In genomic region chr9:88164870-88165269, GRCh38 we compare ENCODE assay signal across 22 cellular contexts.
"Had no signal": no experiment of that assay in that cellular context is flagged by ENCODE, and none has a peak within 500 bp of the region (broad histone marks: within the 10 kb centered on the region; RNA-seq: fewer than 3 reads in every experiment).

No MANE protein-coding gene starts in this region.

- DNase-seq: left colon; left lung; lower lobe of right lung; mammary epithelial cell; mesenchymal stem cell; naive thymus-derived CD8-positive, alpha-beta T cell; nucleus accumbens; pancreas; posterior cingulate gyrus; retina; right cardiac atrium; stimulated activated CD4-positive, alpha-beta T cell treated with anti-CD3 and anti-CD28 coated beads, Interleukin-12 subunit alpha, Interleukin-12 subunit beta, amount 100 ng/mL, for 4 hours; stimulated activated CD4-positive, alpha-beta T cell treated with anti-CD3 and anti-CD28 coated beads, Interleukin-15, amount 100 ng/mL, for 24 hours; stimulated activated CD4-positive, alpha-beta T cell treated with anti-CD3 and anti-CD28 coated beads, Interleukin-2, amount 100 ng/mL, for 24 hours; stimulated activated CD4-positive, alpha-beta T cell treated with anti-CD3 and anti-CD28 coated beads, Interleukin-4, amount 100 ng/mL, for 1 hour; stimulated activated naive B cell treated with anti-CD40 and anti-IgM and Interleukin-4, amounts not matched to agents 10 μg/mL and 1 μg/mL and 100 μg/mL, for 72 hours; stimulated activated naive CD8-positive, alpha-beta T cell treated with anti-CD3 and anti-CD28 coated beads, Interleukin-15, Interleukin-2, amounts not matched to agents 100 U/mL and 50 U/mL, for 24 hours; stomach; testis; thyroid gland; transverse colon; upper lobe of left lung had no signal
